Comparison of ENCODE assay signal across 11 cellular contexts in the genomic region with DNA sequence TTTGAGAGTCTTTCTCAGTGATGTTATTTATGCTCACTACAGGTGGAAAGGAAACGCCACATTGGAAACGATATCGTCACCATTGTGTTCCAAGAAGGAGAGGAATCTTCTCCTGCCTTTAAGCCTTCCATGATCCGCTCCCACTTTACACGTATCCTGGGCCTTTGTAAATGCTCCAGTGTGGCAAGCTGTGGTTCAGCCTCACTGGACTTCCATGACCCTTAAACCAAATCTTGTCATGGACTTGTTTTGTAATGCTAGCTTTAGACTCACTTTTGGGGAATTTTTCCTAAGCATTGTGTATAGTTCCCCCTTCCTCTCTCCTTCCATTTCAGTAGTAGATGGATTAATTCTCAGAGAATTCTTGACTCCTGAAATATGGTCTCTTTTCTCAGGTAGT.
DNase-seq lines count a peak whose midpoint lies in the region; ATAC-seq and TF ChIP-seq lines count a peak whose summit lies in the region.
"Had no signal": no experiment of that assay in that cellular context is flagged by ENCODE, and none has a peak within 500 bp of the region (broad histone marks: within the 10 kb centered on the region; RNA-seq: fewer than 3 reads in every experiment).

No MANE protein-coding gene starts in this region.

- no peak for ATAC-seq in HG02973 (IDR thresholded peaks at IDR 0.05; ENCODE audit: unreplicated experiment)
- ATAC-seq in HG02852 (IDR thresholded peaks at IDR 0.05; ENCODE audit: unreplicated experiment) = no peak

- no peaks in the 10 kb centered on the region for H3K9me3 Mint-ChIP-seq in HFFc6

- no peaks in the 10 kb centered on the region for H3K36me3 Mint-ChIP-seq in HFFc6 (ENCODE audit: low read depth)

- 0 out of 2 replicates have a peak, but pooled peaks cover under 1% of the 10 kb centered on the region for H3K27me3 Mint-ChIP-seq in HFFc6 (ENCODE audit: insufficient read depth)

- no peaks in the 10 kb centered on the region for H3K27me3 ChIP-seq in brain microvascular endothelial cell (replicated peaks)
- H3K27me3 ChIP-seq in layer of hippocampus (ENCODE audit: control insufficient read depth, insufficient read depth, low read length) = no peaks in the 10 kb centered on the region
- H3K27me3 ChIP-seq in spleen (replicated peaks in 1 of 7) = no peaks in the 10 kb centered on the region

- H3K4me3 Mint-ChIP-seq in HFFc6 = peak overlapping the region; percentile 6; the same call in 1 of the 2 replicates
- H3K4me3 Mint-ChIP-seq: CD4-positive, CD25-positive, alpha-beta regulatory T cell had no signal

- H3K36me3 ChIP-seq in brain microvascular endothelial cell (replicated peaks) (no peaks in the 10 kb centered on the region), spleen (no peaks in the 10 kb centered on the region)

- H3K4me3 ChIP-seq in brain microvascular endothelial cell (ENCODE audit: low read depth, low read length) = no peak overlapping the region
- H3K4me3 ChIP-seq in spleen = no peak overlapping the region

- H3K27ac Mint-ChIP-seq in HFFc6 = peak overlapping the region; percentile 86
- H3K27ac Mint-ChIP-seq: CD4-positive, CD25-positive, alpha-beta regulatory T cell had no signal

- peaks cover 0 to 10% (median 0%) of the 10 kb centered on the region in 6 donors for H3K4me1 ChIP-seq in spleen

- in situ Hi-C loops in brain microvascular endothelial cell (cut with HindIII; ENCODE audit: low pct_ligation_motif_present, low sequenced_read_pairs) = no loop called here

- intact Hi-C loops in spleen (cut with DNase I; ENCODE audit: low total_unique reads) = no loop called here

- peaks cover 54% of the 10 kb centered on the region for H3K4me1 Mint-ChIP-seq in HFFc6 (ENCODE audit: low read depth)
- H3K4me1 Mint-ChIP-seq: CD4-positive, CD25-positive, alpha-beta regulatory T cell had no signal

- 83 to 98% (median 96%) methylated on average over 5 of the region's 5 CpGs for WGBS in spleen, 5 donors

- H3K27ac ChIP-seq in brain microvascular endothelial cell (peak overlapping the region; percentile 77), layer of hippocampus (ENCODE audit: low read depth, low read length) (peak overlapping the region; percentile 78), spleen (peak overlapping the region in 6 of 8 donors; percentile 35 to 64 (median 54))
- H3K27ac ChIP-seq: HL-60 had no signal

- H3K9me3 ChIP-seq in spleen = no peaks in the 10 kb centered on the region

- DNase-seq in HFFc6 (peak; percentile 15), brain microvascular endothelial cell (no peak), spleen (no peak), NCI-H2029 treated with DMSO at 0.1 percent for 48 hours (lab: John Stamatoyannopoulos, UW) (no peak), RKO (ENCODE audit: low spot score) (no peak)
- DNase-seq: CD4-positive, CD25-positive, alpha-beta regulatory T cell; WERI-Rb-1 had no signal

- TF ChIP-seq POLR2A in spleen (IDR thresholded peaks at IDR 0.05) = no peak

- TF ChIP-seq CTCF in HFFc6 (IDR thresholded peaks at IDR 0.05) (no peak), brain microvascular endothelial cell (IDR thresholded peaks at IDR 0.05; ENCODE audit: low read depth, low read length, missing control alignments) (no peak), spleen (IDR thresholded peaks at IDR 0.05 in 8 of 11, conservative IDR thresholded peaks at IDR 0.05 in 3 of 11) (no peak)
